ENCODE assay signal across 17 cellular contexts in the genomic region with DNA sequence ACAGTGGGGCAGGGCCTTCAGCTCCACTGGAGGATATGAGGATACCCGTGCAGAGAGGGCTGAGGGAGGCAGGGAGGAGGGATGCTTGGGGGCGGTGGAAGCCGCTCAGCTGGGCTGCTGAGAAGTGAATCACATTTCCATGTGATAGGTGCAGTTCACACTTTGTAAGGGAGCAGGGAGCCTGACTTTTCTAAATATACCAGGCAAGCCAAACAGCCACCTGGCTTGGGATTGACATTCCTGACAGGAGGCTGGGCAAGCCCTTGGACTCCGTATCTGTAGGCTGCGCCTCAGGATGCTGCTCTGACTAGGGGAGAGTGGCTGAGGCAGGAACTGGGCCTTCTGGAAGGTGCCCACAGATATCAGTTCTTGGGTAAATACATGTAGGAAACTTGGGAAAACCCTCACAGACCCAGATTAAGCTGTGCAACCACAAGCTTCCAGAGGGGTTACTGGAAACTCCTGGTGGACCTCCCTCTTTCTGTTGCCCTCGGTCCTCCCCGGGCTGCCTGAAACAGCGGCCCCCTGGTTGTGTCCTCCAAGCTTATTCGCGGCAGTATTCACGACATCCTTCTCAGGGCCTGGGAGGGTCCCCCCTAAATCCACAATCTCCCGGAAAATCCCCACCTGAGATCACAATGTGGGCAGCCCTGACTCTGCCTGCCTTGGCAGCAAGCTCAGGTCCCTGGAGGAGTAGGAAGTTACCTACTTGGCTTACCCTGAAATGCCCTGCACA. TPM values are rescaled to one million over a fixed set of nuclear protein-coding genes. Genes with fewer than 3 reads are reported as not detected.
DNase-seq lines count a peak whose midpoint lies in the region; ATAC-seq and TF ChIP-seq lines count a peak whose summit lies in the region.
"Had no signal": no experiment of that assay in that cellular context is flagged by ENCODE, and none has a peak within 500 bp of the region (broad histone marks: within the 10 kb centered on the region; RNA-seq: fewer than 3 reads in every experiment).

No MANE protein-coding gene starts in this region.

- no peak overlapping the region for H3K9ac ChIP-seq in H9 (ENCODE audit: extremely low read depth, insufficient read length, low read length)

- H3T11ph ChIP-seq in H9 (ENCODE audit: low read length), result no peak overlapping the region

- H3K27me3 Mint-ChIP-seq in H9 (ENCODE audit: low read depth), result peaks cover 5% of the 10 kb centered on the region

- DNase-seq in H9, result no peak
- DNase-seq in RWPE2 (ENCODE audit: low spot score), result no peak
- DNase-seq in foreskin keratinocyte, result peak in 1 of 2 donors; percentile 24
- peak; percentile 29 for DNase-seq in occipital lobe (lab: John Stamatoyannopoulos, UW)
- DNase-seq in WERI-Rb-1, result no peak
- no peak for DNase-seq in activated CD4-positive, alpha-beta T cell treated with anti-CD3 and anti-CD28 coated beads for 1 hour
- no peak for DNase-seq in stimulated activated CD4-positive, alpha-beta T cell treated with anti-CD3 and anti-CD28 coated beads, Interleukin-4, amount 100 ng/mL, for 24 hours
- DNase-seq: DMS79, NCI-H1092 treated with DMSO at 0.1 percent for 48 hours, NCI-H2081, NCI-H2171 treated with DMSO at 0.1 percent for 48 hours, NCI-H446, NCI-H526 treated with DMSO at 0.1 percent for 48 hours had no signal

- H3K27ac ChIP-seq in H9 (ENCODE audit: insufficient read length, low read depth, low read length) (no peak overlapping the region), RWPE2 (ENCODE audit: poor library complexity, severe bottlenecking) (no peak overlapping the region), foreskin keratinocyte (no peak overlapping the region), WERI-Rb-1 (no peak overlapping the region)
- H3K27ac ChIP-seq: SK-N-MC had no signal

- H3K4me3 ChIP-seq in RWPE2 (ENCODE audit: severe bottlenecking) (no peak overlapping the region), WERI-Rb-1 (ENCODE audit: low read depth, low read length) (no peak overlapping the region)
- H3K4me3 ChIP-seq: HAP-1, SK-N-MC had no signal

- H4K5ac ChIP-seq in H9 (ENCODE audit: insufficient read length, low read depth, low read length), result no peak overlapping the region

- no peak overlapping the region for H3K18ac ChIP-seq in H9 (ENCODE audit: insufficient read length, low read depth, low read length)

- no peak overlapping the region for H2AK5ac ChIP-seq in H9 (ENCODE audit: insufficient read length, low read length)

- H3K56ac ChIP-seq in H9 (ENCODE audit: insufficient read length, low read depth, low read length), result no peak overlapping the region

- WGBS in H9 (ENCODE audit: extremely low coverage, insufficient read length, low lambda C conversion rate), result no CpG with 5 or more reads among the region's 12 CpGs

- no peaks in the 10 kb centered on the region for H3K9me3 ChIP-seq in H9 (ENCODE audit: control insufficient read depth, low read depth, low read length)
- H3K9me3 ChIP-seq in RWPE2 (ENCODE audit: severe bottlenecking), result no peaks in the 10 kb centered on the region
- H3K9me3 ChIP-seq in WERI-Rb-1 (ENCODE audit: severe bottlenecking), result no peaks in the 10 kb centered on the region
- H3K9me3 ChIP-seq: HAP-1 had no signal

- H3K27me3 ChIP-seq in H9 (ENCODE audit: insufficient read depth, low read length), result no peaks in the 10 kb centered on the region
- no peaks in the 10 kb centered on the region for H3K27me3 ChIP-seq in RWPE2 (ENCODE audit: insufficient read depth, poor library complexity, severe bottlenecking)
- H3K27me3 ChIP-seq in foreskin keratinocyte, result no peaks in the 10 kb centered on the region
- no peaks in the 10 kb centered on the region for H3K27me3 ChIP-seq in WERI-Rb-1 (ENCODE audit: insufficient read depth, low read depth, severe bottlenecking)

- no peak overlapping the region for H3K4me3 Mint-ChIP-seq in H9
- H3K4me3 Mint-ChIP-seq: CD14-positive monocyte had no signal

- TF ChIP-seq CTCF in H9 (conservative IDR thresholded peaks at IDR 0.05), result no peak
- TF ChIP-seq CTCF in RWPE2 (IDR thresholded peaks at IDR 0.05; ENCODE audit: poor library complexity, severe bottlenecking), result no peak
- no peak for TF ChIP-seq CTCF in foreskin keratinocyte (conservative IDR thresholded peaks at IDR 0.05)
- TF ChIP-seq CTCF in WERI-Rb-1 (IDR thresholded peaks at IDR 0.05; ENCODE audit: low read depth, low read length), result no peak

- no peak overlapping the region for H3K4ac ChIP-seq in H9 (ENCODE audit: low read depth, low read length)

- no peaks in the 10 kb centered on the region for H3K79me2 ChIP-seq in H9 (ENCODE audit: insufficient read depth, low read length)

- H2AFZ ChIP-seq in H9 (ENCODE audit: low read length), result no peak overlapping the region

- H3K79me1 ChIP-seq in H9 (ENCODE audit: insufficient read depth, low read depth, low read length, poor library complexity, severe bottlenecking), result no peaks in the 10 kb centered on the region

- no peak overlapping the region for H2BK120ac ChIP-seq in H9 (ENCODE audit: low read depth, low read length, poor library complexity, severe bottlenecking)

- no peaks in the 10 kb centered on the region; a peak in 1 of 5 replicates for H3K9me3 Mint-ChIP-seq in H9

- H3K27ac Mint-ChIP-seq in H9, result no peak overlapping the region; a peak in 1 of 7 replicates

- H2BK12ac ChIP-seq in H9 (ENCODE audit: insufficient read length, low read depth, low read length), result no peak overlapping the region

- H3K23me2 ChIP-seq in H9 (ENCODE audit: insufficient read length, low read depth, low read length, poor library complexity, severe bottlenecking), result no peaks in the 10 kb centered on the region

- H3K36me3 ChIP-seq in RWPE2 (ENCODE audit: low read depth) (no peaks in the 10 kb centered on the region), WERI-Rb-1 (no peaks in the 10 kb centered on the region)
- H3K36me3 ChIP-seq: HAP-1 had no signal

- no peak overlapping the region for H2BK20ac ChIP-seq in H9 (ENCODE audit: low read depth, low read length, poor library complexity, severe bottlenecking)

- ATAC-seq in RWPE2 (ENCODE audit: low read depth) (peak; percentile 25; the same call in 2 of the 3 replicates), foreskin keratinocyte (peak; percentile 70)
- ATAC-seq: Panc1 had no signal

- H3K23ac ChIP-seq in H9 (ENCODE audit: insufficient read length, low read depth, low read length), result no peak overlapping the region

- H3K4me2 ChIP-seq in H9 (ENCODE audit: insufficient read depth, insufficient read length, low read length), result no peak overlapping the region

- H3K4me1 Mint-ChIP-seq in H9, result 0 out of 4 replicates have a peak, but pooled peaks cover 0 to 2% of the 10 kb centered on the region in 2 experiments

- H3K14ac ChIP-seq in H9 (ENCODE audit: insufficient read depth, low read length), result peak overlapping the region; percentile 24; the same call in 1 of the 2 replicates

- no peak overlapping the region for H2BK5ac ChIP-seq in H9 (ENCODE audit: insufficient read length, low read length)

- H3K36me3 Mint-ChIP-seq in H9 (ENCODE audit: insufficient read depth in 1 of 3, low read depth in 3 of 3), result no peaks in the 10 kb centered on the region
- H3K36me3 Mint-ChIP-seq: CD14-positive monocyte had no signal

- no peak overlapping the region for H4K91ac ChIP-seq in H9 (ENCODE audit: insufficient read length, low read depth, low read length)

- H4K20me1 ChIP-seq in H9 (ENCODE audit: control insufficient read depth, insufficient read depth, insufficient read length), result no peaks in the 10 kb centered on the region

- no peak overlapping the region for H2BK15ac ChIP-seq in H9 (ENCODE audit: low read depth, low read length)

- no peak overlapping the region for H4K8ac ChIP-seq in H9 (replicated peaks; ENCODE audit: insufficient read length, low read depth, low read length)

- H3K4me1 ChIP-seq in H9 (ENCODE audit: insufficient read depth, low read length) (no peaks in the 10 kb centered on the region), RWPE2 (ENCODE audit: insufficient read depth, poor library complexity, severe bottlenecking) (no peaks in the 10 kb centered on the region), foreskin keratinocyte (peaks cover 8% of the 10 kb centered on the region)
- H3K4me1 ChIP-seq: HAP-1 had no signal

RNA-seq across cellular contexts. Expression of a gene that starts 33.0 kb away (rescaled TPM):
- total RNA-seq in H9 (2021) (5.0 and 6.1 TPM in 2 replicates), foreskin keratinocyte (0.14 TPM in 1 of 2 replicates, not detected in the other), occipital lobe (30.7 TPM)
- polyA plus RNA-seq in foreskin keratinocyte, result 0.01 TPM in 1 of 2 replicates, not detected in the other
- polyA plus RNA-seq: CD14-positive monocyte had no signal
